Comparison of ENCODE assay signal across 9 cellular contexts in genomic region chr2:28626891-28627421, GRCh38.
DNase-seq lines count a peak whose midpoint lies in the region; ATAC-seq and TF ChIP-seq lines count a peak whose summit lies in the region.
"Had no signal": no experiment of that assay in that cellular context is flagged by ENCODE, and none has a peak within 500 bp of the region (broad histone marks: within the 10 kb centered on the region; RNA-seq: fewer than 3 reads in every experiment).

No MANE protein-coding gene starts in this region.

- H3K27ac Mint-ChIP-seq in activated naive CD8-positive, alpha-beta T cell treated with anti-CD3 and anti-CD28 coated beads, Interleukin-2, amount 10 ng/mL, durations not matched to agents 7 days and 5 days, result no peak overlapping the region

- no peaks in the 10 kb centered on the region for H4K20me1 ChIP-seq in hepatocyte (ENCODE audit: insufficient read depth, poor library complexity, severe bottlenecking)

- POLR2A ChIA-PET in HEK293 (lab: Yijun Ruan, JAX), result no interaction called here
- POLR2A ChIA-PET in activated naive CD8-positive, alpha-beta T cell treated with anti-CD3 and anti-CD28 coated beads, Interleukin-2, amount 10 ng/mL, durations not matched to agents 7 days and 5 days (lab: Charles Lee), result no interaction called here

- no peaks in the 10 kb centered on the region for H3K27me3 Mint-ChIP-seq in activated naive CD8-positive, alpha-beta T cell treated with anti-CD3 and anti-CD28 coated beads, Interleukin-2, amount 10 ng/mL, durations not matched to agents 7 days and 5 days

- peaks cover 55% of the 10 kb centered on the region for H3K4me1 Mint-ChIP-seq in activated naive CD8-positive, alpha-beta T cell treated with anti-CD3 and anti-CD28 coated beads, Interleukin-2, amount 10 ng/mL, durations not matched to agents 7 days and 5 days

- H3K4me3 Mint-ChIP-seq in activated naive CD8-positive, alpha-beta T cell treated with anti-CD3 and anti-CD28 coated beads, Interleukin-2, amount 10 ng/mL, durations not matched to agents 7 days and 5 days, result no peak overlapping the region

- H3K27me3 ChIP-seq in hepatocyte (no peaks in the 10 kb centered on the region), skeletal muscle tissue (ENCODE audit: control insufficient read depth in 3 of 3, insufficient read depth in 3 of 3, low read length in 3 of 3) (no peaks in the 10 kb centered on the region)

- H3K4me1 ChIP-seq in HEK293 (ENCODE audit: control insufficient read depth, insufficient read depth, low read length) (no peaks in the 10 kb centered on the region), hepatocyte (ENCODE audit: insufficient read depth) (peaks cover 31% of the 10 kb centered on the region), skeletal muscle tissue (ENCODE audit: control insufficient read depth in 3 of 3, insufficient read depth in 3 of 3, low read length in 3 of 3) (peaks cover 64 to 69% (median 64%) of the 10 kb centered on the region in 3 donors)

- H3K79me2 ChIP-seq in hepatocyte, result no peaks in the 10 kb centered on the region

- WGBS in hepatocyte (ENCODE audit: low lambda C conversion rate, missing lambda C conversion rate), result 78% methylated on average over 7 of the region's 7 CpGs

- peak overlapping the region; percentile 25 to 70 (median 46) for H3K9ac ChIP-seq in skeletal muscle tissue (ENCODE audit: low read depth in 1 of 3, low read length in 3 of 3)

- no peak overlapping the region for H3K27ac ChIP-seq in HEK293 (ENCODE audit: extremely low read depth, low read depth, low read length)
- peak overlapping the region; percentile 85 for H3K27ac ChIP-seq in hepatocyte
- H3K27ac ChIP-seq in skeletal muscle tissue (ENCODE audit: low read depth, low read length), result peak overlapping the region; percentile 94

- H3K4me3 ChIP-seq in HEK293 (ENCODE audit: low read depth, low read length), result no peak overlapping the region
- no peak overlapping the region for H3K4me3 ChIP-seq in hepatocyte
- peak overlapping the region in 2 of 3 donors; percentile 7 to 12 for H3K4me3 ChIP-seq in skeletal muscle tissue (ENCODE audit: low read length in 3 of 3)

- H3K9me2 ChIP-seq in hepatocyte (replicated peaks; ENCODE audit: insufficient read depth), result no peaks in the 10 kb centered on the region

- no peaks in the 10 kb centered on the region for H3K9me3 Mint-ChIP-seq in activated naive CD8-positive, alpha-beta T cell treated with anti-CD3 and anti-CD28 coated beads, Interleukin-2, amount 10 ng/mL, durations not matched to agents 7 days and 5 days

- no peak overlapping the region for H2AFZ ChIP-seq in hepatocyte

- no peak for TF ChIP-seq CTCF in HEK293 (tag by site-specific recombination; IDR thresholded peaks at IDR 0.05)
- TF ChIP-seq CTCF in hepatocyte (IDR thresholded peaks at IDR 0.05; ENCODE audit: poor library complexity), result no peak

- H3K4me2 ChIP-seq in hepatocyte, result no peak overlapping the region

- peak; percentile 17 for DNase-seq in activated naive CD8-positive, alpha-beta T cell treated with anti-CD3 and anti-CD28 coated beads, Interleukin-2, amount 10 ng/mL, durations not matched to agents 7 days and 5 days
- DNase-seq in hepatocyte (ENCODE audit: low spot score) (no peak), DMS114 treated with DMSO at 0.1 percent for 48 hours (lab: John Stamatoyannopoulos, UW; ENCODE audit: unreplicated experiment) (no peak)
- no peak for DNase-seq in activated CD8-positive, alpha-beta memory T cell treated with anti-CD3 and anti-CD28 coated beads for 24 hours
- no peak for DNase-seq in NK-92 treated with Interleukin-12 subunit alpha and Interleukin-12 subunit beta, amount 100 ng/mL, for 24 hours (lab: John Stamatoyannopoulos, UW)
- DNase-seq: glutamatergic neuron had no signal

- CTCF ChIA-PET in HEK293 (lab: Yijun Ruan, JAX), result no interaction called here

- ATAC-seq in activated naive CD8-positive, alpha-beta T cell treated with anti-CD3 and anti-CD28 coated beads, Interleukin-2, amount 10 ng/mL, durations not matched to agents 7 days and 5 days (ENCODE audit: low read depth), result no peak
- ATAC-seq in GM21576 (IDR thresholded peaks at IDR 0.05; ENCODE audit: unreplicated experiment), result no peak

- H3K9me3 ChIP-seq in HEK293 (ENCODE audit: control insufficient read depth, insufficient read depth, low read depth, low read length) (no peaks in the 10 kb centered on the region), hepatocyte (ENCODE audit: low read depth) (no peaks in the 10 kb centered on the region), skeletal muscle tissue (ENCODE audit: control insufficient read depth in 3 of 3, low read length in 3 of 3) (no peaks in the 10 kb centered on the region)

- no peaks in the 10 kb centered on the region for H3K36me3 ChIP-seq in HEK293 (ENCODE audit: control insufficient read depth in 2 of 2, insufficient read depth in 1 of 2, low read length in 2 of 2)
- H3K36me3 ChIP-seq in hepatocyte (replicated peaks; ENCODE audit: insufficient read depth, low read depth), result no peaks in the 10 kb centered on the region
- no peaks in the 10 kb centered on the region for H3K36me3 ChIP-seq in skeletal muscle tissue (ENCODE audit: control insufficient read depth in 3 of 3, insufficient read depth in 3 of 3, low read length in 3 of 3)

- H3K36me3 Mint-ChIP-seq in activated naive CD8-positive, alpha-beta T cell treated with anti-CD3 and anti-CD28 coated beads, Interleukin-2, amount 10 ng/mL, durations not matched to agents 7 days and 5 days, result no peaks in the 10 kb centered on the region

TF ChIP-seq in HEK293, 187 proteins besides CTCF, POLR2A, EP300 and RAD21:
- TF ChIP-seq ZNF513 (tag by site-specific recombination; IDR thresholded peaks at IDR 0.05) (no peak), ZFHX2 (tag by site-specific recombination; conservative IDR thresholded peaks at IDR 0.05) (peak; percentile 68), YY2 (tag by site-specific recombination; IDR thresholded peaks at IDR 0.05) (no peak), ZNF362 (tag by site-specific recombination; IDR thresholded peaks at IDR 0.05) (no peak), EGR2 (tag by site-specific recombination; IDR thresholded peaks at IDR 0.05; ENCODE audit: low read depth) (peak; percentile 47; the same call in 1 of the 2 replicates)

Comparison
In these comparisons a context has a peak if more than half of its experiments do, and no peak if none do; other contexts are left out.
1. H3K4me3 ChIP-seq: peak in skeletal muscle tissue (2 of 3); none in HEK293 (single experiment) and hepatocyte (single experiment).